ENCODE assay signal across 1 cellular context in the genomic region with DNA sequence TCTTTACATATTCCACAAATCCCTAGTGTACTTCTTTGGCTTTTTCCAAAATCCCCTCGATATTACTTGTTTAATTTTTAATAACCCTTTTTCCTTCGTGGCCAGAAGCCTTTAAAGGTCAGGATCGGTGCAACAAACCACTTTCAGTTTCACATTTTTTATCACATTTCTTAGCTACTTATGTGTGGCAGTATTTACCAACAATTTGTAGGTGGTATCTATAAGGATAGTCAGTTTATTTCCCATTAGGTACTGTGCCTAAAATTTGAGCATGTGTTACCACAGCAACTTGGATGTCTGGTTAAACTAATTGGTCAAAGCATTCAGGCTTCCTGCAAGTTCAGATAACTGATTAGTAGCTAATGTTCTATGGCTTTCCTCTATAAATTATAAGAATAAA.
TF ChIP-seq lines count a peak whose summit lies in the region.

No MANE protein-coding gene starts in this region.

TF ChIP-seq in liver, 16 proteins besides CTCF, POLR2A, EP300 and RAD21 (continued from another document):
- TF ChIP-seq ZBTB33 (IDR thresholded peaks at IDR 0.05), result no peak
